ENCODE assay signal across 16 cellular contexts in genomic region chr1:33248244-33248643, GRCh38.
"Had no signal": no experiment of that assay in that cellular context is flagged by ENCODE, and none has a peak within 500 bp of the region (broad histone marks: within the 10 kb centered on the region; RNA-seq: fewer than 3 reads in every experiment).

No MANE protein-coding gene starts in this region.

- H3K9me3 ChIP-seq: ascending aorta, gastroesophageal sphincter, left lung, thoracic aorta had no signal

- DNase-seq: activated CD4-positive, alpha-beta T cell treated with anti-CD3 and anti-CD28 coated beads, Interleukin-2, amount 50 U/mL, for 4 hours; activated CD4-positive, CD25-positive, alpha-beta regulatory T cell treated with anti-CD3 and anti-CD28 coated beads, Interleukin-2, amount 50 U/mL, for 72 hours; activated CD8-positive, alpha-beta memory T cell treated with anti-CD3 and anti-CD28 coated beads, Interleukin-2, amount 10 ng/mL, durations not matched to agents 7 days and 5 days; activated naive CD4-positive, alpha-beta T cell; activated T-cell treated with anti-CD3 and anti-CD28 coated beads, Interleukin-2, amount 50 U/mL, for 4 hours; left lung; nephron progenitor cell; stimulated activated CD4-positive, alpha-beta T cell treated with anti-CD3 and anti-CD28 coated beads, Interleukin-4, amount 100 ng/mL, for 1 hour; stimulated activated CD8-positive, alpha-beta memory T cell treated with anti-CD3 and anti-CD28 coated beads, Interleukin-4, amount 100 ng/mL, for 48 hours; T-helper 2 cell had no signal

- H3K36me3 Mint-ChIP-seq: activated CD8-positive, alpha-beta memory T cell treated with anti-CD3 and anti-CD28 coated beads, Interleukin-2, amount 10 ng/mL, durations not matched to agents 7 days and 5 days; memory B cell had no signal

- ATAC-seq: activated CD8-positive, alpha-beta memory T cell treated with anti-CD3 and anti-CD28 coated beads, Interleukin-2, amount 10 ng/mL, durations not matched to agents 7 days and 5 days; activated T-cell treated with anti-CD3 and anti-CD28 coated beads, Interleukin-2, amount 50 U/mL, for 4 hours; gastroesophageal sphincter; left lung had no signal

- H3K27ac Mint-ChIP-seq: activated CD8-positive, alpha-beta memory T cell treated with anti-CD3 and anti-CD28 coated beads, Interleukin-2, amount 10 ng/mL, durations not matched to agents 7 days and 5 days; memory B cell; nephron progenitor cell; stimulated activated naive CD8-positive, alpha-beta T cell treated with anti-CD3 and anti-CD28 coated beads, Interleukin-15, Interleukin-2, amounts not matched to agents 100 ng/mL and 50 ng/mL, for 24 hours had no signal

- H3K4me1 Mint-ChIP-seq: activated CD8-positive, alpha-beta memory T cell treated with anti-CD3 and anti-CD28 coated beads, Interleukin-2, amount 10 ng/mL, durations not matched to agents 7 days and 5 days; memory B cell had no signal

- H3K9me3 Mint-ChIP-seq: activated T-cell treated with anti-CD3 and anti-CD28 coated beads, Interleukin-2, amount 50 U/mL, for 4 hours; stimulated activated naive CD8-positive, alpha-beta T cell treated with anti-CD3 and anti-CD28 coated beads, Interleukin-15, Interleukin-2, amounts not matched to agents 100 ng/mL and 50 ng/mL, for 24 hours had no signal

- H3K27ac ChIP-seq: ascending aorta, cardiac muscle cell, gastroesophageal sphincter, left lung, thoracic aorta had no signal

- H3K4me3 Mint-ChIP-seq: activated CD8-positive, alpha-beta memory T cell treated with anti-CD3 and anti-CD28 coated beads, Interleukin-2, amount 10 ng/mL, durations not matched to agents 7 days and 5 days; activated T-cell treated with anti-CD3 and anti-CD28 coated beads, Interleukin-2, amount 50 U/mL, for 4 hours; memory B cell; nephron progenitor cell; stimulated activated naive CD8-positive, alpha-beta T cell treated with anti-CD3 and anti-CD28 coated beads, Interleukin-15, Interleukin-2, amounts not matched to agents 100 ng/mL and 50 ng/mL, for 24 hours had no signal

- H3K4me1 ChIP-seq: ascending aorta, gastroesophageal sphincter, left lung had no signal

- H3K27me3 ChIP-seq: ascending aorta, cardiac muscle cell, left lung had no signal

- H3K36me3 ChIP-seq: ascending aorta, cardiac muscle cell, gastroesophageal sphincter, left lung, thoracic aorta had no signal

- H3K4me3 ChIP-seq: ascending aorta, cardiac muscle cell, gastroesophageal sphincter, left lung, thoracic aorta had no signal
